In genomic region chr3:42099020-42099765, GRCh38 we compare ENCODE assay signal across 10 cellular contexts. TPM values are rescaled to one million over a fixed set of nuclear protein-coding genes. Genes with fewer than 3 reads are reported as not detected.
DNase-seq lines count a peak whose midpoint lies in the region; ATAC-seq and TF ChIP-seq lines count a peak whose summit lies in the region.
"Had no signal": no experiment of that assay in that cellular context is flagged by ENCODE, and none has a peak within 500 bp of the region (broad histone marks: within the 10 kb centered on the region; RNA-seq: fewer than 3 reads in every experiment).

No MANE protein-coding gene starts in this region.

- H2AFZ ChIP-seq in PC-9 = no peak overlapping the region

- peak overlapping the region; percentile 33 to 52 for H3K27ac Mint-ChIP-seq in activated naive CD4-positive, alpha-beta T cell treated with anti-CD3 and anti-CD28 coated beads, Interleukin-2, amount 50 U/mL, for 72 hours
- H3K27ac Mint-ChIP-seq in brain (peak overlapping the region; percentile 1 to 89 (median 77)), mesothelial cell of epicardium (peak overlapping the region; percentile 77)
- H3K27ac Mint-ChIP-seq: activated CD4-positive, alpha-beta memory T cell treated with anti-CD3 and anti-CD28 coated beads, Interleukin-2, amount 10 ng/mL, durations not matched to agents 7 days and 5 days had no signal

- no peak for TF ChIP-seq POLR2A in testis (IDR thresholded peaks at IDR 0.05)

- H3K4me1 ChIP-seq in tibial artery = peaks cover 0 to 64% (median 41%) of the 10 kb centered on the region in 4 donors
- H3K4me1 ChIP-seq in testis = peaks cover 27% of the 10 kb centered on the region
- H3K4me1 ChIP-seq in PC-9 (replicated peaks; ENCODE audit: insufficient read depth) = no peaks in the 10 kb centered on the region; the same call in 1 of the 2 replicates

- H3K9me3 ChIP-seq in tibial artery (no peaks in the 10 kb centered on the region), testis (no peaks in the 10 kb centered on the region), PC-9 (ENCODE audit: insufficient read depth, low read depth) (no peaks in the 10 kb centered on the region)

- no peaks in the 10 kb centered on the region for H4K20me1 ChIP-seq in PC-9 (ENCODE audit: insufficient read depth)

- POLR2A ChIA-PET in PC-9 (lab: Charles Lee; ENCODE audit: unreplicated experiment) = interaction anchor here (0.6 kb wide), 1 partner anchor 19 kb away, joined by 11 read pairs; no protein-coding TSS in a partner anchor

- no peak overlapping the region for H3K4me3 ChIP-seq in tibial artery
- H3K4me3 ChIP-seq in testis = no peak overlapping the region
- no peak overlapping the region for H3K4me3 ChIP-seq in PC-9

- no peaks in the 10 kb centered on the region for H3K27me3 ChIP-seq in tibial artery
- H3K27me3 ChIP-seq in testis = no peaks in the 10 kb centered on the region
- no peaks in the 10 kb centered on the region for H3K27me3 ChIP-seq in PC-9 (ENCODE audit: insufficient read depth, low read depth)

- WGBS in testis, 2 donors = 76 to 81% methylated on average over 19 of the region's 19 CpGs

- intact Hi-C loops in tibial artery (cut with DNase I; ENCODE audit: low total_unique reads) (loop anchor here (5.0 kb wide), 2 partner anchors 87 to 137 kb away; partner anchors contain the start of gene ULK4), testis (cut with DNase I; ENCODE audit: low total_unique reads) (loop anchor here (5.0 to 10.0 kb wide), 2 partner anchors 84 to 202 kb away; no protein-coding TSS in a partner anchor), PC-9 (cut with micrococcal nuclease; ENCODE audit: unreplicated experiment) (loop anchor here (1.0 to 10.0 kb wide), 4 partner anchors 86 to 1774 kb away; no protein-coding TSS in a partner anchor)

- BruUV-seq in PC-9 (replicated peaks; lab: Mats Ljungman, UMichigan) = no TSS peak

- no peaks in the 10 kb centered on the region for H3K9me3 Mint-ChIP-seq in activated naive CD4-positive, alpha-beta T cell treated with anti-CD3 and anti-CD28 coated beads, Interleukin-2, amount 50 U/mL, for 72 hours
- peaks cover 0 to 9% (median 5%) of the 10 kb centered on the region in 5 experiments for H3K9me3 Mint-ChIP-seq in brain
- no peaks in the 10 kb centered on the region for H3K9me3 Mint-ChIP-seq in mesothelial cell of epicardium
- H3K9me3 Mint-ChIP-seq: activated CD4-positive, alpha-beta memory T cell treated with anti-CD3 and anti-CD28 coated beads, Interleukin-2, amount 10 ng/mL, durations not matched to agents 7 days and 5 days had no signal

- H3K36me3 ChIP-seq in tibial artery (peaks cover 0 to 5% (median 0%) of the 10 kb centered on the region in 3 donors), testis (ENCODE audit: low read depth, missing control alignments) (no peaks in the 10 kb centered on the region), PC-9 (ENCODE audit: low read depth) (no peaks in the 10 kb centered on the region)

- DNase-seq in activated naive CD4-positive, alpha-beta T cell treated with anti-CD3 and anti-CD28 coated beads, Interleukin-2, amount 50 U/mL, for 72 hours (ENCODE audit: low spot score in 2 of 2) = no peak
- DNase-seq in activated naive CD4-positive, alpha-beta T cell (lab: John Stamatoyannopoulos, UW) = no peak
- DNase-seq in mesothelial cell of epicardium (ENCODE audit: low spot score in 2 of 2, unreplicated experiment in 2 of 2) (no peak), tibial artery (no peak), UCSD-AML1 (lab: John Stamatoyannopoulos, UW; ENCODE audit: unreplicated experiment) (no peak), testis (no peak), PC-9 (no peak)
- DNase-seq: COR-L47 had no signal

- TF ChIP-seq CTCF in brain (conservative IDR thresholded peaks at IDR 0.05) = no peak
- no peak for TF ChIP-seq CTCF in mesothelial cell of epicardium (IDR thresholded peaks at IDR 0.05; ENCODE audit: unreplicated experiment)
- TF ChIP-seq CTCF in tibial artery (IDR thresholded peaks at IDR 0.05) = no peak
- no peak for TF ChIP-seq CTCF in testis (IDR thresholded peaks at IDR 0.05)
- TF ChIP-seq CTCF in PC-9 (conservative IDR thresholded peaks at IDR 0.05) = no peak

- H3K36me3 Mint-ChIP-seq in activated naive CD4-positive, alpha-beta T cell treated with anti-CD3 and anti-CD28 coated beads, Interleukin-2, amount 50 U/mL, for 72 hours = peaks cover 0 to 5% of the 10 kb centered on the region in 2 donors
- H3K36me3 Mint-ChIP-seq in brain = peaks cover 31% of the 10 kb centered on the region
- H3K36me3 Mint-ChIP-seq in mesothelial cell of epicardium = peaks cover 8% of the 10 kb centered on the region

- H3K27ac ChIP-seq in tibial artery = peak overlapping the region; percentile 8 to 75
- no peak overlapping the region for H3K27ac ChIP-seq in testis
- no peak overlapping the region for H3K27ac ChIP-seq in PC-9

- ATAC-seq in activated naive CD4-positive, alpha-beta T cell treated with anti-CD3 and anti-CD28 coated beads, Interleukin-2, amount 50 U/mL, for 72 hours = no peak

- CTCF ChIA-PET in PC-9 (lab: Charles Lee) = interaction anchor here (0.7 to 1.6 kb wide), 3 partner anchors 19 to 201 kb away, joined by 3 to 7 read pairs (median 5); no protein-coding TSS in a partner anchor

- H3K9me2 ChIP-seq in PC-9 (ENCODE audit: insufficient read depth) = no peaks in the 10 kb centered on the region

- H3K4me2 ChIP-seq in PC-9 = no peak overlapping the region

- H3K4me3 Mint-ChIP-seq in brain = no peak overlapping the region
- H3K4me3 Mint-ChIP-seq in mesothelial cell of epicardium = no peak overlapping the region
- H3K4me3 Mint-ChIP-seq: activated CD4-positive, alpha-beta memory T cell treated with anti-CD3 and anti-CD28 coated beads, Interleukin-2, amount 10 ng/mL, durations not matched to agents 7 days and 5 days had no signal

- H3K4me1 Mint-ChIP-seq in brain (peaks cover 47% of the 10 kb centered on the region), mesothelial cell of epicardium (peaks cover 40% of the 10 kb centered on the region)
- H3K4me1 Mint-ChIP-seq: activated CD4-positive, alpha-beta memory T cell treated with anti-CD3 and anti-CD28 coated beads, Interleukin-2, amount 10 ng/mL, durations not matched to agents 7 days and 5 days had no signal

- H3K79me2 ChIP-seq in PC-9 (ENCODE audit: low read depth) = no peaks in the 10 kb centered on the region

- H3F3A ChIP-seq in PC-9 (ENCODE audit: insufficient read depth, low read depth) = no peaks in the 10 kb centered on the region

- H3K27me3 Mint-ChIP-seq in brain (no peaks in the 10 kb centered on the region), mesothelial cell of epicardium (ENCODE audit: low read depth) (no peaks in the 10 kb centered on the region)
- H3K27me3 Mint-ChIP-seq: activated CD4-positive, alpha-beta memory T cell treated with anti-CD3 and anti-CD28 coated beads, Interleukin-2, amount 10 ng/mL, durations not matched to agents 7 days and 5 days had no signal

RNA-seq across cellular contexts. Expression of gene TRAK1, which starts 8.0 kb away (rescaled TPM):
- 10 to 100 TPM; 19.1 to 33.1 TPM for total RNA-seq in activated naive CD4-positive, alpha-beta T cell treated with anti-CD3 and anti-CD28 coated beads, Interleukin-2, amount 50 U/mL, for 72 hours
- 28.8 TPM for polyA plus RNA-seq in brain (ENCODE audit: insufficient read depth, low read depth, low replicate concordance)
- 49.0 to 50.7 TPM (median 50.3 TPM) in 3 replicates for total RNA-seq in mesothelial cell of epicardium
- total RNA-seq in testis = 10 to 100 TPM; 94.1 to 95.9 TPM
- 32.0 TPM for polyA plus RNA-seq in testis (ENCODE audit: insufficient read depth, low read depth, low replicate concordance)
- 43.4 and 46.8 TPM in 2 replicates for total RNA-seq in PC-9 (2021)

Comparison
In these comparisons a context has a peak if more than half of its experiments do, and no peak if none do; other contexts are left out.
1. H3K27ac ChIP-seq: peak in tibial artery (2 of 2); none in testis (0 of 2) and PC-9 (single experiment).
2. Peak in every context shown above with its lines, with median percentiles within 50 percentile points of each other: H3K27ac Mint-ChIP-seq.